8 cellular contexts compared by ENCODE assay signal in the genomic region with DNA sequence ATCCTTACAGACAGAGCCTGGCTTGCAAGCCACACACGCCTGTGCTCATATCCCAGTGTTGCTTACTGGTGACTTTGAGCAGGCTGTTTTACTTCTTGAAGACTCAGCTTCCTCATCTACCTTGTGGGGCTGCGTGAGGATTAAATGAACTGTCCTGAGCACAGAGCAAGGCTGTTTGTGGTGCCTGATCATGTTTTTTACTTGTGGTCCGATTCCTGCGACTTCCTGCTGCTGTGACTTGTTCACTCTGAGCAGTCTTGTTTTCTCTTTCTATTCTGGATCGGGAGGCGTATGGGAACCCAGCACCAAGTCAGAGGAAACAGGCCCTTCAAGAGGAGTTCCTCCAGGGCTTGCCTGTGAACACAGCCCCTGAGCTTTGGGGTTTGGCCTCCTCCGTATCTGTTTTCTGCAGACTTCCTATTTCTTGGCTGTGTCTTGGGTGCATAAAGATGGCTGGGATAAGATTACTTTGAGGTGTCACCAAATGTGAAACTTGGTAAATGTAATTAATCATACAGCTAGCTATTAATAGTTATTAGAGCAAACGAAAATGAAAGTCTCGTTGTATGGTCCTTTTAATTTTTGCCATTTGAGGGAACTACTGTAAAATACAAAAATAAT.
A peak's percentile ranks its signal among the peaks of the same experiment; 100 is the strongest.
DNase-seq lines count a peak whose midpoint lies in the region; ATAC-seq and TF ChIP-seq lines count a peak whose summit lies in the region.

No MANE protein-coding gene starts in this region.

- peak overlapping the region; percentile 23 to 52 for H3K4me3 Mint-ChIP-seq in activated T-cell treated with anti-CD3 and anti-CD28 coated beads, Interleukin-2, amount 50 U/mL, for 72 hours
- H3K4me3 Mint-ChIP-seq in activated CD8-positive, alpha-beta T cell treated with anti-CD3 and anti-CD28 coated beads for 36 hours, result peak overlapping the region; percentile 21

- POLR2A ChIA-PET in activated CD8-positive, alpha-beta T cell treated with anti-CD3 and anti-CD28 coated beads for 36 hours (lab: Charles Lee), result interaction anchor here (1.0 kb wide), 1 partner anchor 98 kb away, joined by 3 read pairs; no protein-coding TSS in a partner anchor

- no peak for DNase-seq in activated T-cell treated with anti-CD3 and anti-CD28 coated beads, Interleukin-2, amount 50 U/mL, for 72 hours
- DNase-seq in activated T-cell treated with anti-CD3 and anti-CD28 coated beads for 4 hours (no peak), medulla oblongata (ENCODE audit: extremely low spot score) (peak; percentile 63), SW 1271 (lab: John Stamatoyannopoulos, UW) (no peak), A172 (ENCODE audit: low spot score) (no peak)
- DNase-seq in activated CD8-positive, alpha-beta T cell treated with anti-CD3 and anti-CD28 coated beads for 36 hours, result no peak
- DNase-seq in activated effector memory CD4-positive, alpha-beta T cell treated with anti-CD3 and anti-CD28 coated beads, Interleukin-2, amount 50 U/mL, for 16 hours, result no peak

- H3K36me3 Mint-ChIP-seq in activated T-cell treated with anti-CD3 and anti-CD28 coated beads, Interleukin-2, amount 50 U/mL, for 72 hours (ENCODE audit: insufficient read depth in 2 of 2), result peaks cover 4 to 29% of the 10 kb centered on the region in 2 donors
- peaks cover 55% of the 10 kb centered on the region for H3K36me3 Mint-ChIP-seq in activated CD8-positive, alpha-beta T cell treated with anti-CD3 and anti-CD28 coated beads for 36 hours (ENCODE audit: low read depth)

- H3K27ac Mint-ChIP-seq in activated T-cell treated with anti-CD3 and anti-CD28 coated beads, Interleukin-2, amount 50 U/mL, for 72 hours, result peak overlapping the region; percentile 75
- peak overlapping the region; percentile 64 for H3K27ac Mint-ChIP-seq in activated CD8-positive, alpha-beta T cell treated with anti-CD3 and anti-CD28 coated beads for 36 hours

- intact Hi-C loops in activated CD8-positive, alpha-beta T cell treated with anti-CD3 and anti-CD28 coated beads for 36 hours (cut with micrococcal nuclease), result no loop called here

- peaks cover 22% of the 10 kb centered on the region for H3K4me1 Mint-ChIP-seq in activated T-cell treated with anti-CD3 and anti-CD28 coated beads, Interleukin-2, amount 50 U/mL, for 72 hours (ENCODE audit: low read depth)
- H3K4me1 Mint-ChIP-seq in activated CD8-positive, alpha-beta T cell treated with anti-CD3 and anti-CD28 coated beads for 36 hours (ENCODE audit: low read depth), result peaks cover 31% of the 10 kb centered on the region

- ATAC-seq in activated T-cell treated with anti-CD3 and anti-CD28 coated beads, Interleukin-2, amount 50 U/mL, for 72 hours (replicated peaks in 1 of 2), result no peak
- ATAC-seq in HG02970 (IDR thresholded peaks at IDR 0.05; ENCODE audit: low FRiP score, unreplicated experiment), result peak; percentile 51
- peak; percentile 45 for ATAC-seq in activated CD8-positive, alpha-beta T cell treated with anti-CD3 and anti-CD28 coated beads for 36 hours

- CTCF ChIA-PET in activated CD8-positive, alpha-beta T cell treated with anti-CD3 and anti-CD28 coated beads for 36 hours (lab: Charles Lee), result interaction anchor here (1.2 to 2.2 kb wide), 4 partner anchors 12 to 125 kb away, joined by 3 to 5 read pairs (median 4); no protein-coding TSS in a partner anchor

- peaks cover 0 to 4% of the 10 kb centered on the region in 2 donors for H3K9me3 Mint-ChIP-seq in activated T-cell treated with anti-CD3 and anti-CD28 coated beads, Interleukin-2, amount 50 U/mL, for 72 hours
- H3K9me3 Mint-ChIP-seq in activated CD8-positive, alpha-beta T cell treated with anti-CD3 and anti-CD28 coated beads for 36 hours, result peaks cover 8% of the 10 kb centered on the region

- no peak for TF ChIP-seq CTCF in activated CD8-positive, alpha-beta T cell treated with anti-CD3 and anti-CD28 coated beads for 36 hours (IDR thresholded peaks at IDR 0.05)

- H3K27me3 Mint-ChIP-seq in activated T-cell treated with anti-CD3 and anti-CD28 coated beads, Interleukin-2, amount 50 U/mL, for 72 hours (ENCODE audit: low read depth), result no peaks in the 10 kb centered on the region
- H3K27me3 Mint-ChIP-seq in activated CD8-positive, alpha-beta T cell treated with anti-CD3 and anti-CD28 coated beads for 36 hours, result no peaks in the 10 kb centered on the region

Comparison
In these comparisons a context has a peak if more than half of its experiments do, and no peak if none do; other contexts are left out.
1. ATAC-seq: peak in HG02970 (single experiment) and activated CD8-positive, alpha-beta T cell treated with anti-CD3 and anti-CD28 coated beads for 36 hours (single experiment); none in activated T-cell treated with anti-CD3 and anti-CD28 coated beads, Interleukin-2, amount 50 U/mL, for 72 hours (0 of 2).